Comparison of ENCODE assay signal across 19 cellular contexts in genomic region chr14:94123868-94124267, GRCh38. TPM values are rescaled to one million over a fixed set of nuclear protein-coding genes. Genes with fewer than 3 reads are reported as not detected.
DNase-seq lines count a peak whose midpoint lies in the region; ATAC-seq, FAIRE-seq and TF ChIP-seq lines count a peak whose summit lies in the region.
"Had no signal": no experiment of that assay in that cellular context is flagged by ENCODE, and none has a peak within 500 bp of the region (broad histone marks: within the 10 kb centered on the region; RNA-seq: fewer than 3 reads in every experiment).

No MANE protein-coding gene starts in this region.

- CTCF ChIA-PET in HepG2 (lab: Yijun Ruan, JAX; ENCODE audit: low intra/inter-chr PET ratio, low total read pairs), result no interaction called here

- no peaks in the 10 kb centered on the region for H3K4me1 ChIP-seq in colonic mucosa
- peaks cover 16% of the 10 kb centered on the region for H3K4me1 ChIP-seq in HepG2 (ENCODE audit: insufficient read depth, low read length)
- H3K4me1 ChIP-seq: A549, HAP-1 had no signal

- no peaks in the 10 kb centered on the region for H3K9me3 ChIP-seq in colonic mucosa
- no peaks in the 10 kb centered on the region for H3K9me3 ChIP-seq in HepG2 (ENCODE audit: low read length)

- H3K4me2 ChIP-seq in HepG2 (ENCODE audit: low read depth, low read length), result no peak overlapping the region
- H3K4me2 ChIP-seq: A549; BLaER1 treated with 17β-estradiol and CSF1 and Interleukin-3, amounts not matched to agents 10 nM and 100 nM; KMS-11 had no signal

- H3K79me2 ChIP-seq in HepG2 (ENCODE audit: insufficient read depth, low read length), result no peaks in the 10 kb centered on the region

- FAIRE-seq in HepG2 (lab: Jason Lieb, UNC), result no peak
- FAIRE-seq: A549 had no signal

- WGBS in HepG2 (ENCODE audit: low lambda C conversion rate), result 90% methylated on average over 1 of the region's 1 CpG

- in situ Hi-C loops in HepG2 (cut with HindIII; ENCODE audit: extremely low pct_ligation_motif_present, low pct_unique_long_range_greater_than_20kb), result no loop called here

- POLR2A ChIA-PET in HepG2 (lab: Yijun Ruan, JAX), result no interaction called here

- no peak for ATAC-seq in Right ventricle myocardium superior (ENCODE audit: poor library complexity)
- peak; percentile 48; the same call in 2 of the 3 replicates for ATAC-seq in HepG2
- ATAC-seq: CD8-positive, alpha-beta T cell; Panc1; Right ventricle myocardium inferior had no signal

- H3K27ac ChIP-seq in colonic mucosa (no peak overlapping the region), HepG2 (ENCODE audit: extremely low read length, insufficient read depth, low read length) (no peak overlapping the region)
- H3K27ac ChIP-seq: A549; BLaER1 treated with 17β-estradiol and CSF1 and Interleukin-3, amounts not matched to agents 10 nM and 100 nM; KMS-11 had no signal

- H3K4me3 ChIP-seq in colonic mucosa, result no peak overlapping the region
- H3K4me3 ChIP-seq in HepG2 (replicated peaks in 1 of 3; ENCODE audit: insufficient read depth in 1 of 3, low read depth in 2 of 3, low read length in 3 of 3), result no peak overlapping the region
- H3K4me3 ChIP-seq: A549; BLaER1 treated with 17β-estradiol and CSF1 and Interleukin-3, amounts not matched to agents 10 nM and 100 nM; HAP-1 had no signal

- H2AFZ ChIP-seq in HepG2 (ENCODE audit: low read length), result no peak overlapping the region

- no peaks in the 10 kb centered on the region for H3K36me3 ChIP-seq in colonic mucosa
- H3K36me3 ChIP-seq in HepG2 (replicated peaks in 1 of 2; ENCODE audit: control insufficient read depth in 1 of 2, insufficient read depth in 2 of 2, low read length in 2 of 2), result no peaks in the 10 kb centered on the region
- H3K36me3 ChIP-seq: HAP-1 had no signal

- no peak for TF ChIP-seq RAD21 in HepG2 (CRISPR knock-in tag; IDR thresholded peaks at IDR 0.05)

- TF ChIP-seq CTCF in colonic mucosa (IDR thresholded peaks at IDR 0.05) (no peak), HepG2 (CRISPR knock-in tag; IDR thresholded peaks at IDR 0.05) (no peak)

- H3K27me3 ChIP-seq in colonic mucosa, result no peaks in the 10 kb centered on the region
- H3K27me3 ChIP-seq in HepG2 (ENCODE audit: control insufficient read depth in 1 of 2, insufficient read depth in 2 of 2, low read length in 2 of 2), result peaks cover 2 to 35% of the 10 kb centered on the region in 2 experiments
- H3K27me3 ChIP-seq: BLaER1 treated with 17β-estradiol and CSF1 and Interleukin-3, amounts not matched to agents 10 nM and 100 nM had no signal

- H4K20me1 ChIP-seq in HepG2 (ENCODE audit: insufficient read depth, low read length), result no peaks in the 10 kb centered on the region
- H4K20me1 ChIP-seq: BLaER1 treated with 17β-estradiol and CSF1 and Interleukin-3, amounts not matched to agents 10 nM and 100 nM had no signal

- peak; percentile 27 for DNase-seq in cardiac septum (ENCODE audit: low spot score)
- DNase-seq in Right ventricle myocardium superior, result no peak
- DNase-seq in colonic mucosa, result peak; percentile 3
- peak; percentile 16 for DNase-seq in HepG2 (ENCODE audit: low spot score)
- DNase-seq in ureter (ENCODE audit: low spot score), result peak; percentile 17
- DNase-seq in NCI-H2196 (lab: John Stamatoyannopoulos, UW; ENCODE audit: unreplicated experiment), result no peak
- no peak for DNase-seq in NK-92 (lab: John Stamatoyannopoulos, UW; ENCODE audit: unreplicated experiment)
- no peak for DNase-seq in RKO (ENCODE audit: low spot score)
- DNase-seq: Calu3, MV-4-11, NCI-H187 treated with DMSO at 0.1 percent for 48 hours, NCI-H526 had no signal

- no peak for TF ChIP-seq POLR2A in HepG2 (IDR thresholded peaks at IDR 0.05; ENCODE audit: insufficient read depth in 1 of 2, low read depth in 2 of 2, low read length in 2 of 2)

- intact Hi-C loops in cardiac septum (cut with DNase I), result no loop called here
- intact Hi-C loops in Right ventricle myocardium superior (cut with DNase I), result no loop called here
- intact Hi-C loops in colonic mucosa (cut with DNase I), result loop anchor here (10.0 kb wide), 1 partner anchor 179 kb away; no protein-coding TSS in a partner anchor
- intact Hi-C loops in HepG2 (cut with micrococcal nuclease; ENCODE audit: unreplicated experiment), result no loop called here

- TF ChIP-seq EP300 in HepG2 (IDR thresholded peaks at IDR 0.05; ENCODE audit: low read depth in 2 of 2, low read length in 2 of 2) (no peak), HepG2 (CRISPR knock-in tag; IDR thresholded peaks at IDR 0.05; ENCODE audit: borderline replicate concordance) (no peak)

- BruUV-seq in HepG2 (replicated peaks; lab: Mats Ljungman, UMichigan), result no TSS peak

- H3K9ac ChIP-seq in colonic mucosa (ENCODE audit: low read depth in 2 of 2, low read length in 2 of 2) (no peak overlapping the region), HepG2 (ENCODE audit: insufficient read depth, low read depth, low read length) (no peak overlapping the region)
- H3K9ac ChIP-seq: BLaER1 treated with 17β-estradiol and CSF1 and Interleukin-3, amounts not matched to agents 10 nM and 100 nM; KMS-11 had no signal

RNA-seq across cellular contexts. Expression of gene IFI27L2, which starts 5.5 kb away (rescaled TPM):
- total RNA-seq in cardiac septum (93.0 TPM), Right ventricle myocardium superior (50.1 TPM), colonic mucosa (10 to 100 TPM; 27.6 to 51.4 TPM), HepG2 (2016; rRNA removed; fragmentation: Illumina TruSeq; extraction: Trizol) (4.3 and 6.0 TPM in 2 replicates), ureter (29.1 TPM)
- 2.5 and 3.2 TPM in 2 replicates for total RNA-seq in HepG2 (2016; cell fraction: cytosol; rRNA removed; fragmentation: Illumina TruSeq; extraction: Trizol; ENCODE audit: low read depth)
- 5.0 and 5.5 TPM in 2 replicates for total RNA-seq in HepG2 (2016; cell fraction: insoluble cytoplasmic fraction; rRNA removed; fragmentation: Illumina TruSeq; extraction: Trizol)
- total RNA-seq in HepG2 (2016; cell fraction: membrane; rRNA removed; fragmentation: Illumina TruSeq; extraction: Trizol), result 3.6 and 3.7 TPM in 2 replicates
- 1.6 and 1.9 TPM in 2 replicates for total RNA-seq in HepG2 (2016; cell fraction: nucleus; rRNA removed; fragmentation: Illumina TruSeq; extraction: Trizol)
- 4.8 and 6.9 TPM in 2 replicates for polyA plus RNA-seq in HepG2 (2011; rRNA removed)
- polyA plus RNA-seq in HepG2 (2011; cell fraction: cytosol; rRNA removed), result 9.7 and 10.5 TPM in 2 replicates
- 3.1 and 4.9 TPM in 2 replicates for polyA plus RNA-seq in HepG2 (2011; cell fraction: nucleus; rRNA removed)
- 2.3 and 4.8 TPM in 2 replicates for polyA plus RNA-seq in HepG2 (2012)
- polyA plus RNA-seq in HepG2 (2016; cell fraction: cytosol; fragmentation: Illumina TruSeq; extraction: Trizol; ENCODE audit: low read depth), result 3.7 and 4.6 TPM in 2 replicates
- polyA plus RNA-seq in HepG2 (2016; cell fraction: insoluble cytoplasmic fraction; fragmentation: Illumina TruSeq; extraction: Trizol; ENCODE audit: low read depth), result 6.3 and 6.5 TPM in 2 replicates
- 2.3 and 3.4 TPM in 2 replicates for polyA plus RNA-seq in HepG2 (2016; cell fraction: membrane; fragmentation: Illumina TruSeq; extraction: Trizol; ENCODE audit: low read depth)
- polyA plus RNA-seq in HepG2 (2016; cell fraction: nucleus; fragmentation: Illumina TruSeq; extraction: Trizol; ENCODE audit: insufficient read depth, low read depth), result 2.8 and 4.6 TPM in 2 replicates
- 1.5 and 6.0 TPM in 2 replicates for polyA minus RNA-seq in HepG2 (2011; rRNA and poly(A)+ RNA removed; ENCODE audit: low replicate concordance)
- not detected in 2 replicates for polyA minus RNA-seq in HepG2 (2011; cell fraction: cytosol; rRNA and poly(A)+ RNA removed)
- 1.1 TPM in 1 of 2 replicates, not detected in the other for polyA minus RNA-seq in HepG2 (2011; cell fraction: nucleus; rRNA and poly(A)+ RNA removed)

RNA-seq across cellular contexts. Expression of gene IFI27, which starts 13.3 kb away (rescaled TPM):
- total RNA-seq in cardiac septum (147 TPM), Right ventricle myocardium superior (132 TPM), colonic mucosa (100 to 1,000 TPM; 219 to 709 TPM), HepG2 (2016; rRNA removed; fragmentation: Illumina TruSeq; extraction: Trizol) (1.2 and 2.0 TPM in 2 replicates), ureter (62.6 TPM)
- 1.2 TPM in 1 of 2 replicates, not detected in the other for total RNA-seq in HepG2 (2016; cell fraction: cytosol; rRNA removed; fragmentation: Illumina TruSeq; extraction: Trizol; ENCODE audit: low read depth)
- 1.4 and 1.6 TPM in 2 replicates for total RNA-seq in HepG2 (2016; cell fraction: insoluble cytoplasmic fraction; rRNA removed; fragmentation: Illumina TruSeq; extraction: Trizol)
- 0.80 and 1.1 TPM in 2 replicates for total RNA-seq in HepG2 (2016; cell fraction: membrane; rRNA removed; fragmentation: Illumina TruSeq; extraction: Trizol)
- total RNA-seq in HepG2 (2016; cell fraction: nucleus; rRNA removed; fragmentation: Illumina TruSeq; extraction: Trizol), result 1.3 and 2.1 TPM in 2 replicates
- 1.7 and 2.3 TPM in 2 replicates for polyA plus RNA-seq in HepG2 (2011; rRNA removed)
- polyA plus RNA-seq in HepG2 (2011; cell fraction: cytosol; rRNA removed), result 2.5 and 3.5 TPM in 2 replicates
- polyA plus RNA-seq in HepG2 (2011; cell fraction: nucleus; rRNA removed), result 2.2 and 2.7 TPM in 2 replicates
- polyA plus RNA-seq in HepG2 (2012), result 1.0 and 1.3 TPM in 2 replicates
- 0.75 and 0.84 TPM in 2 replicates for polyA plus RNA-seq in HepG2 (2016; cell fraction: cytosol; fragmentation: Illumina TruSeq; extraction: Trizol; ENCODE audit: low read depth)
- 0.77 and 0.79 TPM in 2 replicates for polyA plus RNA-seq in HepG2 (2016; cell fraction: insoluble cytoplasmic fraction; fragmentation: Illumina TruSeq; extraction: Trizol; ENCODE audit: low read depth)
- 0.64 and 1.1 TPM in 2 replicates for polyA plus RNA-seq in HepG2 (2016; cell fraction: membrane; fragmentation: Illumina TruSeq; extraction: Trizol; ENCODE audit: low read depth)
- 2.4 and 2.5 TPM in 2 replicates for polyA plus RNA-seq in HepG2 (2016; cell fraction: nucleus; fragmentation: Illumina TruSeq; extraction: Trizol; ENCODE audit: insufficient read depth, low read depth)
- polyA minus RNA-seq in HepG2 (2011; rRNA and poly(A)+ RNA removed; ENCODE audit: low replicate concordance), result 2.4 and 59.0 TPM in 2 replicates
- polyA minus RNA-seq in HepG2 (2011; cell fraction: cytosol; rRNA and poly(A)+ RNA removed), result not detected in 2 replicates
- 0.39 and 1.1 TPM in 2 replicates for polyA minus RNA-seq in HepG2 (2011; cell fraction: nucleus; rRNA and poly(A)+ RNA removed)

RNA-seq across cellular contexts. Expression of gene IFI27L1, which starts 42.8 kb away (rescaled TPM):
- 9.3 TPM for total RNA-seq in cardiac septum
- 11.6 TPM for total RNA-seq in Right ventricle myocardium superior
- total RNA-seq in colonic mucosa, result 10 to 100 TPM; 15.8 to 27.4 TPM
- total RNA-seq in HepG2 (2016; rRNA removed; fragmentation: Illumina TruSeq; extraction: Trizol), result 19.0 and 19.3 TPM in 2 replicates
- total RNA-seq in HepG2 (2016; cell fraction: cytosol; rRNA removed; fragmentation: Illumina TruSeq; extraction: Trizol; ENCODE audit: low read depth), result 6.4 and 9.9 TPM in 2 replicates
- 18.3 and 20.8 TPM in 2 replicates for total RNA-seq in HepG2 (2016; cell fraction: insoluble cytoplasmic fraction; rRNA removed; fragmentation: Illumina TruSeq; extraction: Trizol)
- total RNA-seq in HepG2 (2016; cell fraction: membrane; rRNA removed; fragmentation: Illumina TruSeq; extraction: Trizol), result 10.0 and 10.1 TPM in 2 replicates
- 14.3 and 16.2 TPM in 2 replicates for total RNA-seq in HepG2 (2016; cell fraction: nucleus; rRNA removed; fragmentation: Illumina TruSeq; extraction: Trizol)
- 9.6 and 11.9 TPM in 2 replicates for polyA plus RNA-seq in HepG2 (2011; rRNA removed)
- 14.3 and 18.1 TPM in 2 replicates for polyA plus RNA-seq in HepG2 (2011; cell fraction: cytosol; rRNA removed)
- polyA plus RNA-seq in HepG2 (2011; cell fraction: nucleus; rRNA removed), result 13.5 TPM in 2 replicates
- polyA plus RNA-seq in HepG2 (2012), result 8.0 and 11.2 TPM in 2 replicates
- polyA plus RNA-seq in HepG2 (2016; cell fraction: cytosol; fragmentation: Illumina TruSeq; extraction: Trizol; ENCODE audit: low read depth), result 5.6 and 7.8 TPM in 2 replicates
- 12.7 and 14.3 TPM in 2 replicates for polyA plus RNA-seq in HepG2 (2016; cell fraction: insoluble cytoplasmic fraction; fragmentation: Illumina TruSeq; extraction: Trizol; ENCODE audit: low read depth)
- 5.7 and 8.7 TPM in 2 replicates for polyA plus RNA-seq in HepG2 (2016; cell fraction: membrane; fragmentation: Illumina TruSeq; extraction: Trizol; ENCODE audit: low read depth)
- polyA plus RNA-seq in HepG2 (2016; cell fraction: nucleus; fragmentation: Illumina TruSeq; extraction: Trizol; ENCODE audit: insufficient read depth, low read depth), result 26.6 and 29.4 TPM in 2 replicates
- 5.1 and 14.3 TPM in 2 replicates for polyA minus RNA-seq in HepG2 (2011; rRNA and poly(A)+ RNA removed; ENCODE audit: low replicate concordance)
- 2.7 and 3.1 TPM in 2 replicates for polyA minus RNA-seq in HepG2 (2011; cell fraction: cytosol; rRNA and poly(A)+ RNA removed)
- 5.5 and 8.3 TPM in 2 replicates for polyA minus RNA-seq in HepG2 (2011; cell fraction: nucleus; rRNA and poly(A)+ RNA removed)
- 9.4 TPM for total RNA-seq in ureter

RNA-seq across cellular contexts. Expression of gene DDX24, which starts 42.9 kb away (rescaled TPM):
- 245 TPM for total RNA-seq in cardiac septum
- 181 TPM for total RNA-seq in Right ventricle myocardium superior
- 100 to 1,000 TPM; 110 to 142 TPM for total RNA-seq in colonic mucosa
- 149 and 215 TPM in 2 replicates for total RNA-seq in HepG2 (2016; rRNA removed; fragmentation: Illumina TruSeq; extraction: Trizol)
- total RNA-seq in HepG2 (2016; cell fraction: cytosol; rRNA removed; fragmentation: Illumina TruSeq; extraction: Trizol; ENCODE audit: low read depth), result 8.8 and 12.3 TPM in 2 replicates
- total RNA-seq in HepG2 (2016; cell fraction: insoluble cytoplasmic fraction; rRNA removed; fragmentation: Illumina TruSeq; extraction: Trizol), result 152 and 207 TPM in 2 replicates
- 25.6 and 27.8 TPM in 2 replicates for total RNA-seq in HepG2 (2016; cell fraction: membrane; rRNA removed; fragmentation: Illumina TruSeq; extraction: Trizol)
- 84.5 and 106 TPM in 2 replicates for total RNA-seq in HepG2 (2016; cell fraction: nucleus; rRNA removed; fragmentation: Illumina TruSeq; extraction: Trizol)
- polyA plus RNA-seq in HepG2 (2011; rRNA removed), result 62.3 and 67.3 TPM in 2 replicates
- polyA plus RNA-seq in HepG2 (2011; cell fraction: cytosol; rRNA removed), result 38.2 and 50.1 TPM in 2 replicates
- polyA plus RNA-seq in HepG2 (2011; cell fraction: nucleus; rRNA removed), result 56.2 and 66.5 TPM in 2 replicates
- polyA plus RNA-seq in HepG2 (2012), result 86.8 and 88.0 TPM in 2 replicates
- polyA plus RNA-seq in HepG2 (2016; cell fraction: cytosol; fragmentation: Illumina TruSeq; extraction: Trizol; ENCODE audit: low read depth), result 5.2 and 6.0 TPM in 2 replicates
- 160 and 163 TPM in 2 replicates for polyA plus RNA-seq in HepG2 (2016; cell fraction: insoluble cytoplasmic fraction; fragmentation: Illumina TruSeq; extraction: Trizol; ENCODE audit: low read depth)
- polyA plus RNA-seq in HepG2 (2016; cell fraction: membrane; fragmentation: Illumina TruSeq; extraction: Trizol; ENCODE audit: low read depth), result 12.6 and 13.0 TPM in 2 replicates
- polyA plus RNA-seq in HepG2 (2016; cell fraction: nucleus; fragmentation: Illumina TruSeq; extraction: Trizol; ENCODE audit: insufficient read depth, low read depth), result 104 and 108 TPM in 2 replicates
- 50.1 and 167 TPM in 2 replicates for polyA minus RNA-seq in HepG2 (2011; rRNA and poly(A)+ RNA removed; ENCODE audit: low replicate concordance)
- polyA minus RNA-seq in HepG2 (2011; cell fraction: cytosol; rRNA and poly(A)+ RNA removed), result 37.3 and 43.9 TPM in 2 replicates
- 50.2 and 79.2 TPM in 2 replicates for polyA minus RNA-seq in HepG2 (2011; cell fraction: nucleus; rRNA and poly(A)+ RNA removed)
- 191 TPM for total RNA-seq in ureter

RNA-seq across cellular contexts. Expression of gene PPP4R4, which starts 50.3 kb away (rescaled TPM):
- total RNA-seq in cardiac septum (0.30 TPM), Right ventricle myocardium superior (not detected), colonic mucosa (under 1 TPM in 1 of 2 donors, not detected in 1; 0.27 TPM), HepG2 (2016; rRNA removed; fragmentation: Illumina TruSeq; extraction: Trizol) (19.8 and 21.2 TPM in 2 replicates), ureter (0.60 TPM)
- total RNA-seq in HepG2 (2016; cell fraction: cytosol; rRNA removed; fragmentation: Illumina TruSeq; extraction: Trizol; ENCODE audit: low read depth), result 11.0 and 11.2 TPM in 2 replicates
- 18.6 and 21.8 TPM in 2 replicates for total RNA-seq in HepG2 (2016; cell fraction: insoluble cytoplasmic fraction; rRNA removed; fragmentation: Illumina TruSeq; extraction: Trizol)
- 22.0 and 22.8 TPM in 2 replicates for total RNA-seq in HepG2 (2016; cell fraction: membrane; rRNA removed; fragmentation: Illumina TruSeq; extraction: Trizol)
- total RNA-seq in HepG2 (2016; cell fraction: nucleus; rRNA removed; fragmentation: Illumina TruSeq; extraction: Trizol), result 30.3 and 33.4 TPM in 2 replicates
- 6.9 and 9.5 TPM in 2 replicates for polyA plus RNA-seq in HepG2 (2011; rRNA removed)
- 3.2 and 4.3 TPM in 2 replicates for polyA plus RNA-seq in HepG2 (2011; cell fraction: cytosol; rRNA removed)
- 5.9 and 7.3 TPM in 2 replicates for polyA plus RNA-seq in HepG2 (2011; cell fraction: nucleus; rRNA removed)
- 6.4 and 9.4 TPM in 2 replicates for polyA plus RNA-seq in HepG2 (2012)
- 9.3 and 13.3 TPM in 2 replicates for polyA plus RNA-seq in HepG2 (2016; cell fraction: cytosol; fragmentation: Illumina TruSeq; extraction: Trizol; ENCODE audit: low read depth)
- 20.1 and 21.1 TPM in 2 replicates for polyA plus RNA-seq in HepG2 (2016; cell fraction: insoluble cytoplasmic fraction; fragmentation: Illumina TruSeq; extraction: Trizol; ENCODE audit: low read depth)
- polyA plus RNA-seq in HepG2 (2016; cell fraction: membrane; fragmentation: Illumina TruSeq; extraction: Trizol; ENCODE audit: low read depth), result 13.0 and 13.8 TPM in 2 replicates
- 21.4 and 24.0 TPM in 2 replicates for polyA plus RNA-seq in HepG2 (2016; cell fraction: nucleus; fragmentation: Illumina TruSeq; extraction: Trizol; ENCODE audit: insufficient read depth, low read depth)
- polyA minus RNA-seq in HepG2 (2011; rRNA and poly(A)+ RNA removed; ENCODE audit: low replicate concordance), result 22.1 TPM in 1 of 2 replicates, not detected in the other
- 3.2 and 7.4 TPM in 2 replicates for polyA minus RNA-seq in HepG2 (2011; cell fraction: cytosol; rRNA and poly(A)+ RNA removed)
- polyA minus RNA-seq in HepG2 (2011; cell fraction: nucleus; rRNA and poly(A)+ RNA removed), result 49.6 and 60.8 TPM in 2 replicates
- total RNA-seq: CD8-positive, alpha-beta T cell had no signal

Comparison
In these comparisons a context has a peak if more than half of its experiments do, and no peak if none do; other contexts are left out.
1. DNase-seq: peak in cardiac septum (single experiment), colonic mucosa (single experiment), HepG2 (single experiment) and ureter (single experiment); none in Right ventricle myocardium superior (single experiment), NCI-H2196 (single experiment), NK-92 (single experiment) and RKO (single experiment).
2. RNA of gene IFI27, which starts 13.3 kb away (total RNA-seq): 219 to 709 TPM in colonic mucosa, 147 TPM in cardiac septum (single experiment), 132 TPM in Right ventricle myocardium superior (single experiment) and 62.6 TPM in ureter (single experiment); 0.80 to 2.1 TPM in HepG2; every median in the first group is over 10 times any median in the second.